22 cellular contexts compared by ENCODE assay signal in the genomic region with DNA sequence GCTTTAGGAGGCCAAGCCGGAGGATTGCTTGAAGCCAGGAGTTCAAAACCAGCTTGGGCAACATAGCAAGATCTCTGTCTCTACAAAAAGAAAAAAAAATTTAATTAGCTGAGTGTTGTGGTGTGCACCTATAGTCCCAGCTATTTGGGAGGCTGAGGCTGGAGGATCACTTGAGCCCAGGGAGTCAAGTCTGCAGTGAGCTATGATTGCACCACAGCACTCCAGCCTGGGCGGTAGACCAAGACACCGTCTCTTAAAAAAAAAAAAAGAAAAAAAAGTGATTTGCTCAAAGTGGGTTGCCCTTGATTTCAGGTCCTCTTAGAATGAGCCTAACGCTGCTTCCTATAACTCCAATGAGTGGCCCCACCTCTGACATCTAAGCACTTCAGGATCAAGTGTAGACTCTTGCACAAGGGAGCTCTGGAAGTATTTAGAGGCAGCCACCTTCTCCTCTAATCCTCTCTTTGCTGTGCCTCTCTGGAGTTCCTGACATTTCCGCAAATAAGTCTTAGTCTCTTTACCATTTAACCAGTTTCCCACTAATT.
"Had no signal": no experiment of that assay in that cellular context is flagged by ENCODE, and none has a peak within 500 bp of the region (broad histone marks: within the 10 kb centered on the region; RNA-seq: fewer than 3 reads in every experiment).

No MANE protein-coding gene starts in this region.

- H3K36me3 Mint-ChIP-seq: immature natural killer cell, mesothelial cell of epicardium had no signal

- H3K27ac Mint-ChIP-seq: immature natural killer cell, mesothelial cell of epicardium had no signal

- H3K4me3 ChIP-seq: colonic mucosa, dorsolateral prefrontal cortex, esophagus muscularis mucosa, gastroesophageal sphincter, heart left ventricle, hepatocyte, mucosa of descending colon had no signal

- H3K4me1 ChIP-seq: colonic mucosa, foreskin keratinocyte had no signal

- H3K4me1 Mint-ChIP-seq: immature natural killer cell, mesothelial cell of epicardium had no signal

- H3K27ac ChIP-seq: colonic mucosa, dorsolateral prefrontal cortex, esophagus muscularis mucosa, foreskin keratinocyte, gastroesophageal sphincter, heart left ventricle, hepatocyte had no signal

- H3K9me3 Mint-ChIP-seq: immature natural killer cell, mesothelial cell of epicardium had no signal

- H3K27me3 ChIP-seq: colonic mucosa, dorsolateral prefrontal cortex, esophagus muscularis mucosa, foreskin keratinocyte, gastroesophageal sphincter, heart left ventricle, hepatocyte had no signal

- DNase-seq: cerebellar nuclear complex; colonic mucosa; dermis blood vessel endothelial cell; dorsolateral prefrontal cortex; effector CD4-positive, alpha-beta T cell; effector memory CD4-positive, alpha-beta T cell; foreskin keratinocyte; heart left ventricle; hypothalamus; immature natural killer cell; islet precursor cell; kidney; kidney glomerular epithelial cell; left colon; left ventricle myocardium superior; mesenchymal stem cell; mucosa of descending colon had no signal

- H3K36me3 ChIP-seq: colonic mucosa, esophagus muscularis mucosa, gastroesophageal sphincter, heart left ventricle had no signal

- H3K4me3 Mint-ChIP-seq: immature natural killer cell, mesothelial cell of epicardium had no signal

- H3K9me3 ChIP-seq: colonic mucosa, esophagus muscularis mucosa, gastroesophageal sphincter, heart left ventricle, mucosa of descending colon had no signal

- ATAC-seq: foreskin keratinocyte, gastroesophageal sphincter, heart left ventricle, left colon, left lobe of liver, left ventricle myocardium superior, mucosa of descending colon had no signal
